8 cellular contexts compared by ENCODE assay signal in genomic region chr1:33348194-33348593, GRCh38. TPM values are rescaled to one million over a fixed set of nuclear protein-coding genes. Genes with fewer than 3 reads are reported as not detected.
DNase-seq lines count a peak whose midpoint lies in the region; ATAC-seq and TF ChIP-seq lines count a peak whose summit lies in the region.

No MANE protein-coding gene starts in this region.

- intact Hi-C loops in Caco-2 (cut with micrococcal nuclease; ENCODE audit: unreplicated experiment) = no loop called here
- intact Hi-C loops in ovary (cut with DNase I) = no loop called here

- peak overlapping the region; percentile 55 for H3K27ac Mint-ChIP-seq in Caco-2 (ENCODE audit: unreplicated experiment)

- TF ChIP-seq CTCF in Caco-2 (IDR thresholded peaks at IDR 0.05; ENCODE audit: insufficient read depth in 1 of 2, low read depth in 1 of 2, low read length in 1 of 2, severe bottlenecking in 1 of 2, unreplicated experiment in 1 of 2) (no peak), OCI-LY3 (IDR thresholded peaks at IDR 0.05; ENCODE audit: low read depth, low read length) (no peak), ovary (IDR thresholded peaks at IDR 0.05) (no peak)

- H3K27me3 ChIP-seq in Caco-2 (replicated peaks; ENCODE audit: control insufficient read depth, insufficient read depth, low read length) (no peaks in the 10 kb centered on the region), OCI-LY3 (ENCODE audit: low read depth, low read length) (no peaks in the 10 kb centered on the region), endocrine pancreas (ENCODE audit: control insufficient read depth, insufficient read depth, low read length) (no peaks in the 10 kb centered on the region), ovary (no peaks in the 10 kb centered on the region)

- H3K27me3 Mint-ChIP-seq in Caco-2 (ENCODE audit: insufficient read depth, unreplicated experiment) = no peaks in the 10 kb centered on the region

- H3K79me2 ChIP-seq in OCI-LY3 (ENCODE audit: low read length) = peaks cover 50% of the 10 kb centered on the region

- POLR2A ChIA-PET in Caco-2 (lab: Charles Lee) = interaction anchor here (0.6 kb wide), 1 partner anchor 9 kb away, joined by 3 read pairs; no protein-coding TSS in a partner anchor

- H3K4me2 ChIP-seq in OCI-LY3 (ENCODE audit: low read length) = peak overlapping the region; percentile 74

- no peaks in the 10 kb centered on the region for H3K9me3 Mint-ChIP-seq in Caco-2 (ENCODE audit: unreplicated experiment)

- H3K4me1 Mint-ChIP-seq in Caco-2 (ENCODE audit: low read depth, unreplicated experiment) = peaks cover 33% of the 10 kb centered on the region

- peaks cover 13% of the 10 kb centered on the region for H3K36me3 Mint-ChIP-seq in Caco-2 (ENCODE audit: insufficient read depth, unreplicated experiment)

- H4K20me1 ChIP-seq in OCI-LY3 (ENCODE audit: insufficient read depth, low read length) = peaks cover 16% of the 10 kb centered on the region

- H3K27ac ChIP-seq in OCI-LY3 (ENCODE audit: low read length) = no peak overlapping the region
- peak overlapping the region; percentile 90 to 93 for H3K27ac ChIP-seq in ovary

- no peaks in the 10 kb centered on the region for H3K36me3 ChIP-seq in Caco-2 (ENCODE audit: control insufficient read depth, insufficient read depth, low read length)
- H3K36me3 ChIP-seq in OCI-LY3 (replicated peaks; ENCODE audit: low read depth, low read length) = peaks cover 3% of the 10 kb centered on the region
- no peaks in the 10 kb centered on the region for H3K36me3 ChIP-seq in endocrine pancreas (ENCODE audit: control insufficient read depth, insufficient read depth, low read length)
- H3K36me3 ChIP-seq in ovary = no peaks in the 10 kb centered on the region

- BruUV-seq in Caco-2 (replicated peaks; lab: Mats Ljungman, UMichigan) = TSS peak; percentile 38

- no peak for TF ChIP-seq POLR2A in ovary (IDR thresholded peaks at IDR 0.05)

- H3K9ac ChIP-seq in OCI-LY3 (ENCODE audit: low read length) (peak overlapping the region; percentile 81), endocrine pancreas (ENCODE audit: control insufficient read depth, insufficient read depth, low read length) (peak overlapping the region; percentile 87)

- DNase-seq in Caco-2 (no peak), ovary (no peak), SW 1271 (lab: John Stamatoyannopoulos, UW) (no peak), DMS153 (lab: John Stamatoyannopoulos, UW) (no peak), NCI-H187 treated with DMSO at 0.1 percent for 48 hours (lab: John Stamatoyannopoulos, UW) (no peak)

- H3K9me3 ChIP-seq in Caco-2 (no peaks in the 10 kb centered on the region), OCI-LY3 (ENCODE audit: insufficient read depth, low read length) (no peaks in the 10 kb centered on the region), endocrine pancreas (ENCODE audit: control insufficient read depth, low read length) (no peaks in the 10 kb centered on the region), ovary (no peaks in the 10 kb centered on the region)

- 10 to 34% (median 25%) methylated on average over 2 of the region's 2 CpGs for WGBS in ovary, 3 donors

- CTCF ChIA-PET in Caco-2 (lab: Charles Lee) = interaction anchor here (0.6 kb wide), 1 partner anchor 108 kb away, joined by 4 read pairs; no protein-coding TSS in a partner anchor

- H2AFZ ChIP-seq in OCI-LY3 (ENCODE audit: low read depth, low read length) = no peak overlapping the region

- no peak for TF ChIP-seq EP300 in ovary (IDR thresholded peaks at IDR 0.05)

- H3K4me1 ChIP-seq in Caco-2 (peaks cover 22% of the 10 kb centered on the region), OCI-LY3 (ENCODE audit: low read length) (peaks cover 13% of the 10 kb centered on the region), endocrine pancreas (ENCODE audit: control insufficient read depth, insufficient read depth, low read length) (peaks cover 46% of the 10 kb centered on the region), ovary (ENCODE audit: insufficient read depth) (peaks cover 21% of the 10 kb centered on the region)

- H3K4me3 Mint-ChIP-seq in Caco-2 (ENCODE audit: unreplicated experiment) = peak overlapping the region; percentile 88

- ATAC-seq in GM18517 (IDR thresholded peaks at IDR 0.05; ENCODE audit: unreplicated experiment) = no peak

- H3K4me3 ChIP-seq in Caco-2 (ENCODE audit: low read depth, low read length) = peak overlapping the region; percentile 73
- peak overlapping the region; percentile 91 for H3K4me3 ChIP-seq in OCI-LY3 (ENCODE audit: low read length)
- peak overlapping the region; percentile 98 for H3K4me3 ChIP-seq in endocrine pancreas (ENCODE audit: control insufficient read depth, insufficient read depth, low read length)
- H3K4me3 ChIP-seq in ovary = peak overlapping the region; percentile 87

RNA-seq across cellular contexts. Expression of gene A3GALT2, which starts 27.3 kb away (rescaled TPM):
- total RNA-seq in Caco-2 (2022) (not detected in 2 replicates), ovary (not detected)
- not detected for polyA plus RNA-seq in ovary
